Comparison of ENCODE assay signal across 20 cellular contexts in genomic region chr2:88602022-88602421, GRCh38. TPM values are rescaled to one million over a fixed set of nuclear protein-coding genes. Genes with fewer than 3 reads are reported as not detected.
DNase-seq lines count a peak whose midpoint lies in the region; ATAC-seq and TF ChIP-seq lines count a peak whose summit lies in the region.
"Had no signal": no experiment of that assay in that cellular context is flagged by ENCODE, and none has a peak within 500 bp of the region (broad histone marks: within the 10 kb centered on the region; RNA-seq: fewer than 3 reads in every experiment).

No MANE protein-coding gene starts in this region.

- no peak for TF ChIP-seq EP300 in SK-N-SH (IDR thresholded peaks at IDR 0.05; ENCODE audit: borderline replicate concordance in 1 of 2, low read depth in 1 of 2, low read length in 1 of 2)

- H3K27me3 ChIP-seq in SK-N-SH (ENCODE audit: insufficient read depth) (no peaks in the 10 kb centered on the region), OCI-LY1 (ENCODE audit: insufficient read depth, low read length) (no peaks in the 10 kb centered on the region), subcutaneous abdominal adipose tissue (ENCODE audit: control insufficient read depth in 5 of 5, insufficient read depth in 4 of 5, low read length in 5 of 5) (no peaks in the 10 kb centered on the region), ascending aorta (no peaks in the 10 kb centered on the region)
- H3K27me3 ChIP-seq: colonic mucosa, left lung, ovary, tibial artery had no signal

- peaks cover 25% of the 10 kb centered on the region for H3K79me2 ChIP-seq in SK-N-SH (ENCODE audit: insufficient read depth)
- H3K79me2 ChIP-seq in OCI-LY1 (ENCODE audit: insufficient read depth, low read length) = peaks cover 39% of the 10 kb centered on the region

- no peaks in the 10 kb centered on the region for H3K9me3 Mint-ChIP-seq in endothelial cell (ENCODE audit: unreplicated experiment)
- H3K9me3 Mint-ChIP-seq in activated CD4-positive, alpha-beta memory T cell treated with anti-CD3 and anti-CD28 coated beads for 36 hours = no peaks in the 10 kb centered on the region
- H3K9me3 Mint-ChIP-seq: CD14-positive monocyte; T-helper 2 cell treated with Interferon-gamma antibody and Interleukin-4, amounts not matched to agents 5 μg/mL and 100 μg/mL, for 36 hours had no signal

- no peak overlapping the region for H3K9ac ChIP-seq in SK-N-SH
- H3K9ac ChIP-seq in OCI-LY1 (ENCODE audit: low read length) = no peak overlapping the region
- no peak overlapping the region for H3K9ac ChIP-seq in subcutaneous abdominal adipose tissue (ENCODE audit: low read length in 5 of 5)

- H3K4me1 Mint-ChIP-seq in endothelial cell (ENCODE audit: unreplicated experiment) = peaks cover 36% of the 10 kb centered on the region
- peaks cover 34% of the 10 kb centered on the region for H3K4me1 Mint-ChIP-seq in activated CD4-positive, alpha-beta memory T cell treated with anti-CD3 and anti-CD28 coated beads for 36 hours (ENCODE audit: low read depth)

- DNase-seq in SK-N-SH (no peak), endothelial cell (ENCODE audit: low spot score) (no peak), ascending aorta (ENCODE audit: low spot score in 2 of 2) (no peak)
- DNase-seq in activated CD4-positive, alpha-beta memory T cell treated with anti-CD3 and anti-CD28 coated beads for 36 hours = no peak
- DNase-seq: 8988T, activated gamma-delta T cell, colonic mucosa, DMS79, left lung, NCI-H2081, NCI-H510A, ovary, SHP77 treated with DMSO at 0.1 percent for 48 hours, tibial artery had no signal

- H2AFZ ChIP-seq in SK-N-SH (ENCODE audit: low read depth) = no peak overlapping the region
- no peak overlapping the region for H2AFZ ChIP-seq in OCI-LY1 (ENCODE audit: low read length)

- H3K9me3 ChIP-seq in SK-N-SH (no peaks in the 10 kb centered on the region), OCI-LY1 (ENCODE audit: low read length) (no peaks in the 10 kb centered on the region), subcutaneous abdominal adipose tissue (ENCODE audit: control insufficient read depth in 5 of 5, low read length in 5 of 5) (no peaks in the 10 kb centered on the region), ascending aorta (no peaks in the 10 kb centered on the region)
- H3K9me3 ChIP-seq: colonic mucosa, left lung, ovary, tibial artery had no signal

- H3K27ac ChIP-seq in SK-N-SH (ENCODE audit: low read depth in 2 of 2, low read length in 1 of 2) (peak overlapping the region; percentile 86 to 89), OCI-LY1 (ENCODE audit: low read depth, low read length, poor library complexity, severe bottlenecking) (peak overlapping the region; percentile 95), subcutaneous abdominal adipose tissue (ENCODE audit: low read depth, low read length) (peak overlapping the region; percentile 32), ascending aorta (peak overlapping the region in 1 of 2 donors; percentile 16)
- H3K27ac ChIP-seq: colonic mucosa, ovary had no signal

- H3K27me3 Mint-ChIP-seq in endothelial cell (ENCODE audit: unreplicated experiment) = no peaks in the 10 kb centered on the region
- H3K27me3 Mint-ChIP-seq in activated CD4-positive, alpha-beta memory T cell treated with anti-CD3 and anti-CD28 coated beads for 36 hours = no peaks in the 10 kb centered on the region

- H3K4me3 Mint-ChIP-seq in endothelial cell (ENCODE audit: unreplicated experiment) = no peak overlapping the region
- no peak overlapping the region for H3K4me3 Mint-ChIP-seq in activated CD4-positive, alpha-beta memory T cell treated with anti-CD3 and anti-CD28 coated beads for 36 hours
- H3K4me3 Mint-ChIP-seq: CD14-positive monocyte; T-helper 2 cell treated with Interferon-gamma antibody and Interleukin-4, amounts not matched to agents 5 μg/mL and 100 μg/mL, for 36 hours had no signal

- no peak for TF ChIP-seq RAD21 in SK-N-SH (IDR thresholded peaks at IDR 0.05; ENCODE audit: low read length)

- peak overlapping the region; percentile 2 for H3K27ac Mint-ChIP-seq in endothelial cell (ENCODE audit: unreplicated experiment)
- no peak overlapping the region for H3K27ac Mint-ChIP-seq in activated CD4-positive, alpha-beta memory T cell treated with anti-CD3 and anti-CD28 coated beads for 36 hours
- H3K27ac Mint-ChIP-seq: T-helper 2 cell treated with Interferon-gamma antibody and Interleukin-4, amounts not matched to agents 5 μg/mL and 100 μg/mL, for 36 hours had no signal

- whole genome bisulfite sequencing in SK-N-SH (ENCODE audit: low lambda C conversion rate) = 90% methylated on average over 4 of the region's 4 CpGs

- H3K4me1 ChIP-seq in SK-N-SH (ENCODE audit: control insufficient read depth in 1 of 2, insufficient read depth in 2 of 2, low read depth in 1 of 2, low read length in 1 of 2) = peaks cover 26 to 39% of the 10 kb centered on the region in 2 experiments
- peaks cover 86% of the 10 kb centered on the region for H3K4me1 ChIP-seq in OCI-LY1 (ENCODE audit: insufficient read depth, low read length, severe bottlenecking)
- peaks cover 4 to 27% (median 24%) of the 10 kb centered on the region in 5 donors for H3K4me1 ChIP-seq in subcutaneous abdominal adipose tissue (ENCODE audit: control insufficient read depth in 5 of 5, insufficient read depth in 5 of 5, low read length in 5 of 5)
- peaks cover 4 to 22% of the 10 kb centered on the region in 2 donors for H3K4me1 ChIP-seq in ascending aorta
- H3K4me1 ChIP-seq: colonic mucosa had no signal

- intact Hi-C loops in ascending aorta (cut with DNase I) = no loop called here
- intact Hi-C loops in activated CD4-positive, alpha-beta memory T cell treated with anti-CD3 and anti-CD28 coated beads for 36 hours (cut with micrococcal nuclease) = no loop called here

- no peak overlapping the region for H3K4me2 ChIP-seq in SK-N-SH
- no peak overlapping the region for H3K4me2 ChIP-seq in OCI-LY1 (ENCODE audit: low read length)

- H3K9me2 ChIP-seq in SK-N-SH (no peaks in the 10 kb centered on the region), OCI-LY1 (ENCODE audit: low read depth, low read length) (no peaks in the 10 kb centered on the region)

- TF ChIP-seq CTCF in SK-N-SH (IDR thresholded peaks at IDR 0.05) = no peak
- no peak for TF ChIP-seq CTCF in OCI-LY1 (IDR thresholded peaks at IDR 0.05; ENCODE audit: low read length)
- no peak for TF ChIP-seq CTCF in endothelial cell (IDR thresholded peaks at IDR 0.05; ENCODE audit: unreplicated experiment)
- no peak for TF ChIP-seq CTCF in ascending aorta (IDR thresholded peaks at IDR 0.05)

- ATAC-seq in SK-N-SH treated with all-trans-retinoic acid at 6 μM for 48 hours = no peak
- no peak for ATAC-seq in GM21423 (IDR thresholded peaks at IDR 0.05; ENCODE audit: unreplicated experiment)
- ATAC-seq: left lung had no signal

- H3F3A ChIP-seq in SK-N-SH (replicated peaks; ENCODE audit: insufficient read depth) (peaks cover 25% of the 10 kb centered on the region), OCI-LY1 (ENCODE audit: insufficient read depth, low read length) (no peaks in the 10 kb centered on the region)

- CTCF ChIA-PET in SK-N-SH (lab: Yijun Ruan, JAX) = interaction anchor here (1.7 to 2.2 kb wide), 2 partner anchors 67 to 70 kb away, joined by 5 to 13 read pairs; no protein-coding TSS in a partner anchor
- CTCF ChIA-PET in activated CD4-positive, alpha-beta memory T cell treated with anti-CD3 and anti-CD28 coated beads for 36 hours (lab: Charles Lee) = no interaction called here

- no peaks in the 10 kb centered on the region for H3K36me3 ChIP-seq in SK-N-SH (replicated peaks in 1 of 2; ENCODE audit: control insufficient read depth in 1 of 2, insufficient read depth in 2 of 2, low read length in 1 of 2)
- H3K36me3 ChIP-seq in OCI-LY1 (ENCODE audit: insufficient read depth, low read length) = peaks cover 5% of the 10 kb centered on the region; the same call in 1 of the 2 replicates
- H3K36me3 ChIP-seq in subcutaneous abdominal adipose tissue (ENCODE audit: control insufficient read depth in 5 of 5, insufficient read depth in 5 of 5, low read length in 5 of 5) = no peaks in the 10 kb centered on the region
- no peaks in the 10 kb centered on the region for H3K36me3 ChIP-seq in ascending aorta
- H3K36me3 ChIP-seq: colonic mucosa, left lung, ovary, tibial artery had no signal

- H3K4me3 ChIP-seq in SK-N-SH (ENCODE audit: low read depth in 2 of 2, low read length in 1 of 2) = no peak overlapping the region
- H3K4me3 ChIP-seq in OCI-LY1 (ENCODE audit: low read depth, low read length, poor library complexity, severe bottlenecking) = no peak overlapping the region
- H3K4me3 ChIP-seq in subcutaneous abdominal adipose tissue (ENCODE audit: low read depth in 1 of 5, low read length in 5 of 5) = no peak overlapping the region
- H3K4me3 ChIP-seq in ascending aorta = no peak overlapping the region
- H3K4me3 ChIP-seq: colonic mucosa, left lung, ovary, tibial artery had no signal

- POLR2A ChIA-PET in SK-N-SH (lab: Yijun Ruan, JAX) = no interaction called here
- POLR2A ChIA-PET in activated CD4-positive, alpha-beta memory T cell treated with anti-CD3 and anti-CD28 coated beads for 36 hours (lab: Charles Lee) = no interaction called here

- H3K36me3 Mint-ChIP-seq in endothelial cell (ENCODE audit: low read depth, unreplicated experiment) = no peaks in the 10 kb centered on the region
- H3K36me3 Mint-ChIP-seq in activated CD4-positive, alpha-beta memory T cell treated with anti-CD3 and anti-CD28 coated beads for 36 hours = peaks cover 2% of the 10 kb centered on the region

- H4K20me1 ChIP-seq in SK-N-SH (ENCODE audit: insufficient read depth) = no peaks in the 10 kb centered on the region
- no peaks in the 10 kb centered on the region for H4K20me1 ChIP-seq in OCI-LY1 (ENCODE audit: insufficient read depth, low read length)

TF ChIP-seq in SK-N-SH, 30 proteins besides CTCF, POLR2A, EP300 and RAD21 (continues in another document):
- TF ChIP-seq EZH2phosphoT487 (IDR thresholded peaks at IDR 0.05; ENCODE audit: borderline replicate concordance, low read depth) = no peak

TF ChIP-seq in SK-N-SH treated with all-trans-retinoic acid at 6 μM for 48 hours, 23 proteins besides CTCF, POLR2A, EP300 and RAD21 (continues in another document):
- no peak for TF ChIP-seq ZFP3 (CRISPR knock-in tag; IDR thresholded peaks at IDR 0.05)
- no peak for TF ChIP-seq ISL1 (CRISPR knock-in tag; IDR thresholded peaks at IDR 0.05)
- no peak for TF ChIP-seq ZNF8 (CRISPR knock-in tag; IDR thresholded peaks at IDR 0.05)
- TF ChIP-seq BACH2 (CRISPR knock-in tag; IDR thresholded peaks at IDR 0.05; ENCODE audit: borderline replicate concordance) = no peak
- no peak for TF ChIP-seq ZNF565 (CRISPR knock-in tag; conservative IDR thresholded peaks at IDR 0.05; ENCODE audit: low read depth)
- no peak for TF ChIP-seq RARB (CRISPR knock-in tag; IDR thresholded peaks at IDR 0.05)

RNA-seq across cellular contexts. Expression of gene EIF2AK3, which starts 25.2 kb away (rescaled TPM):
- 2.2 and 4.8 TPM in 2 replicates for polyA plus RNA-seq in SK-N-SH (2012; rRNA removed)
- polyA plus RNA-seq in SK-N-SH (2012; cell fraction: cytosol; rRNA removed) = 4.2 and 4.8 TPM in 2 replicates
- polyA plus RNA-seq in SK-N-SH (2012; cell fraction: nucleus; rRNA removed) = 4.8 and 9.9 TPM in 2 replicates
- total RNA-seq in endothelial cell (ENCODE audit: unreplicated experiment) (17.1 TPM), ascending aorta (6.5 TPM)
- total RNA-seq in activated CD4-positive, alpha-beta memory T cell treated with anti-CD3 and anti-CD28 coated beads for 36 hours = 10 to 100 TPM; 14.2 to 15.5 TPM
